Comparison of ENCODE assay signal across 1 cellular context in genomic region chr19:13163609-13164364, GRCh38.
TF ChIP-seq lines count a peak whose summit lies in the region.

No MANE protein-coding gene starts in this region.

TF ChIP-seq in K562, 482 proteins besides CTCF, POLR2A, EP300 and RAD21 (continued from another document and continues in another):
- TF ChIP-seq ZNF274 (IDR thresholded peaks at IDR 0.05; ENCODE audit: borderline replicate concordance, low read depth, low read length) = no peak
- TF ChIP-seq RBBP5 (IDR thresholded peaks at IDR 0.05; ENCODE audit: borderline replicate concordance, insufficient read depth, low read length, poor library complexity, severe bottlenecking) = peak; percentile 47
- no peak for TF ChIP-seq MTA2 (IDR thresholded peaks at IDR 0.05; ENCODE audit: low read depth)
- peak; percentile 27; the same call in 1 of the 2 replicates for TF ChIP-seq MBD2 (IDR thresholded peaks at IDR 0.05; ENCODE audit: borderline replicate concordance, low read depth)
- no peak for TF ChIP-seq MCM2 (IDR thresholded peaks at IDR 0.05; ENCODE audit: low read depth)
- TF ChIP-seq CCNT2 (IDR thresholded peaks at IDR 0.05; ENCODE audit: borderline replicate concordance, extremely low read depth, insufficient read length, low read depth, low read length) = peak; percentile 59
- TF ChIP-seq NBN (IDR thresholded peaks at IDR 0.05; ENCODE audit: low read depth) = 0 out of 2 replicates have a peak, but pooled peaks have one; percentile 48
- no peak; the same call in 1 of the 2 replicates for TF ChIP-seq ZNF57 (CRISPR knock-in tag; IDR thresholded peaks at IDR 0.05)
- TF ChIP-seq PHF20 (IDR thresholded peaks at IDR 0.05; ENCODE audit: partially characterized antibody) = peak; percentile 17
- TF ChIP-seq PKNOX1 (IDR thresholded peaks at IDR 0.05) = peak; percentile 77
- TF ChIP-seq ZNF184 (CRISPR knock-in tag; IDR thresholded peaks at IDR 0.05) = no peak
- 0 out of 2 replicates have a peak, but pooled peaks have one; percentile 16 for TF ChIP-seq ZKSCAN8 (CRISPR knock-in tag; IDR thresholded peaks at IDR 0.05)
- TF ChIP-seq NR2C2 (CRISPR knock-in tag; IDR thresholded peaks at IDR 0.05) = no peak
- TF ChIP-seq NR2C2 (tag; IDR thresholded peaks at IDR 0.05) = no peak
- TF ChIP-seq RB1 (IDR thresholded peaks at IDR 0.05; ENCODE audit: low read depth) = peak; percentile 67; the same call in 1 of the 2 replicates
- TF ChIP-seq NFIC (IDR thresholded peaks at IDR 0.05) = no peak; the same call in 1 of the 2 replicates
- TF ChIP-seq ZBTB5 (IDR thresholded peaks at IDR 0.05) = no peak
- no peak for TF ChIP-seq ZNF124 (CRISPR knock-in tag; IDR thresholded peaks at IDR 0.05)
- no peak for TF ChIP-seq ZNF551 (CRISPR knock-in tag; IDR thresholded peaks at IDR 0.05)
- TF ChIP-seq ZNF778 (CRISPR knock-in tag; IDR thresholded peaks at IDR 0.05) = no peak
- TF ChIP-seq NFXL1 (CRISPR knock-in tag; IDR thresholded peaks at IDR 0.05) = no peak
- no peak for TF ChIP-seq BRF2 (IDR thresholded peaks at IDR 0.05; ENCODE audit: borderline replicate concordance, insufficient read depth, insufficient read length)
- no peak for TF ChIP-seq CEBPB (tag; IDR thresholded peaks at IDR 0.05)
- TF ChIP-seq ATF3 (IDR thresholded peaks at IDR 0.05) = peak; percentile 54
- TF ChIP-seq ATF3 (CRISPR knock-in tag; conservative IDR thresholded peaks at IDR 0.05) = no peak
- peak; percentile 64 for TF ChIP-seq RBM39 (optimal IDR thresholded peaks at IDR 0.05; ENCODE audit: low read depth, low read length)
- peak; percentile 31; the same call in 1 of the 2 replicates for TF ChIP-seq ELF4 (CRISPR knock-in tag; IDR thresholded peaks at IDR 0.05)
- TF ChIP-seq CBFA2T3 (IDR thresholded peaks at IDR 0.05) = peak; percentile 41; the same call in 1 of the 2 replicates
- 0 out of 2 replicates have a peak, but pooled peaks have one; percentile 21 for TF ChIP-seq ETS1 (conservative IDR thresholded peaks at IDR 0.05; ENCODE audit: control insufficient read depth, low read depth, low read length)
- TF ChIP-seq JUN (IDR thresholded peaks at IDR 0.05; ENCODE audit: borderline replicate concordance, low read depth, low read length) = peak; percentile 26; the same call in 1 of the 2 replicates
- no peak for TF ChIP-seq JUN (CRISPR knock-in tag; IDR thresholded peaks at IDR 0.05; ENCODE audit: borderline replicate concordance)
- peak; percentile 1 for TF ChIP-seq HNRNPLL (IDR thresholded peaks at IDR 0.05; ENCODE audit: low read depth, low read length, poor library complexity, severe bottlenecking)
- no peak for TF ChIP-seq PRMT5 (CRISPR knock-in tag; IDR thresholded peaks at IDR 0.05)
- peak; percentile 92; the same call in 1 of the 2 replicates for TF ChIP-seq NFRKB (IDR thresholded peaks at IDR 0.05; ENCODE audit: low read depth)
- TF ChIP-seq SMAD4 (CRISPR knock-in tag; conservative IDR thresholded peaks at IDR 0.05) = peak; percentile 72
- TF ChIP-seq CAMTA2 (CRISPR knock-in tag; conservative IDR thresholded peaks at IDR 0.05) = no peak
- TF ChIP-seq SOX6 (IDR thresholded peaks at IDR 0.05) = peak; percentile 51
- TF ChIP-seq ID3 (CRISPR knock-in tag; IDR thresholded peaks at IDR 0.05) = no peak
- peak; percentile 39; the same call in 1 of the 2 replicates for TF ChIP-seq ID3 (tag; IDR thresholded peaks at IDR 0.05)
- no peak for TF ChIP-seq E2F8 (IDR thresholded peaks at IDR 0.05; ENCODE audit: low read depth, partially characterized antibody)
- 0 out of 2 replicates have a peak, but pooled peaks have one; percentile 29 for TF ChIP-seq RUNX1 (IDR thresholded peaks at IDR 0.05; ENCODE audit: low read depth)
- TF ChIP-seq BRD4 (IDR thresholded peaks at IDR 0.05) = 0 out of 2 replicates have a peak, but pooled peaks have one; percentile 12
- TF ChIP-seq CHD2 (IDR thresholded peaks at IDR 0.05; ENCODE audit: low read depth, low read length) = peak; percentile 52
- no peak for TF ChIP-seq TCF7 (IDR thresholded peaks at IDR 0.05; ENCODE audit: borderline replicate concordance)
- no peak for TF ChIP-seq USF1 (CRISPR knock-in tag; IDR thresholded peaks at IDR 0.05)
- TF ChIP-seq POLR2G (IDR thresholded peaks at IDR 0.05; ENCODE audit: low read depth, low read length) = peak; percentile 80
- TF ChIP-seq E4F1 (CRISPR knock-in tag; IDR thresholded peaks at IDR 0.05; ENCODE audit: borderline replicate concordance) = no peak
- TF ChIP-seq ARID1B (IDR thresholded peaks at IDR 0.05) = peak; percentile 41; the same call in 1 of the 2 replicates
- peak; percentile 49 for TF ChIP-seq POLR2B (IDR thresholded peaks at IDR 0.05; ENCODE audit: low read depth, partially characterized antibody)
- peak; percentile 49 for TF ChIP-seq PCBP1 (IDR thresholded peaks at IDR 0.05; ENCODE audit: low read depth, low read length, poor library complexity, severe bottlenecking)
- peak; percentile 65; the same call in 1 of the 2 replicates for TF ChIP-seq KLF13 (tag; IDR thresholded peaks at IDR 0.05; ENCODE audit: borderline replicate concordance, low read depth)
- no peak for TF ChIP-seq LCOR (CRISPR knock-in tag; IDR thresholded peaks at IDR 0.05)
- peak; percentile 85 for TF ChIP-seq LEF1 (IDR thresholded peaks at IDR 0.05)
- peak; percentile 66; the same call in 1 of the 2 replicates for TF ChIP-seq ZNF644 (tag; IDR thresholded peaks at IDR 0.05; ENCODE audit: low read depth)
